9 cellular contexts compared by ENCODE assay signal in the genomic region with DNA sequence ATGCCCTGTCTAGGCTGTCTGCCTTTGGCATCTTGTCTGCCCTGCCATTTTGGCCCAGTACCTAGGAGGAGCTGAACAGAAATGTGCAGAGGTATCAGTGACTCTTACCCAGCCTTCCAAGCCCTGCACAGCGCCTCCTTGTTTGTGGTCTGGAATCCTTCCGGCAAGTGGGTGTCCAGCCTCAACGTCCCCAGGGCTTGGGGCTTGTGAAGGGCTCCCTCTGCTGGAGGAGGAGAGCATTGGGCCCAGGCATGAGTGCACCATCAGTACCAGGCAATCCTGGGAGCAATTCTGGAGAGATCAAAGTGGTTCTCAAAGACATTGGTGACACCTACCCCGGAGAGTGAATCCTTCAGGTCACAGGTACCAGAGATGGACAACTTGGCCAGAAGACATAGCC. TPM values are rescaled to one million over a fixed set of nuclear protein-coding genes. Genes with fewer than 3 reads are reported as not detected.
DNase-seq lines count a peak whose midpoint lies in the region; ATAC-seq and TF ChIP-seq lines count a peak whose summit lies in the region.
"Had no signal": no experiment of that assay in that cellular context is flagged by ENCODE, and none has a peak within 500 bp of the region (broad histone marks: within the 10 kb centered on the region; RNA-seq: fewer than 3 reads in every experiment).

No MANE protein-coding gene starts in this region.

- 67 to 96% (median 74%) methylated on average over 3 to 4 of the region's 4 CpGs for WGBS in adrenal gland, 4 donors

- peaks cover 0 to 8% of the 10 kb centered on the region in 2 donors for H3K4me1 ChIP-seq in adrenal gland (replicated peaks in 1 of 2)

- H3K9me3 Mint-ChIP-seq in natural killer cell treated with Interleukin-12 subunit alpha and Interleukin-12 subunit beta and Interleukin-15 and Interleukin-18, amount 100 ng/mL, for 72 hours: no peaks in the 10 kb centered on the region
- no peaks in the 10 kb centered on the region for H3K9me3 Mint-ChIP-seq in T-helper 2 cell treated with Interferon-gamma antibody and Interleukin-4, amounts not matched to agents 5 μg/mL and 100 μg/mL, for 36 hours

- H3K27me3 ChIP-seq in adrenal gland: no peaks in the 10 kb centered on the region

- no peaks in the 10 kb centered on the region for H3K9me3 ChIP-seq in adrenal gland (replicated peaks in 1 of 3)

- peak; percentile 82 for DNase-seq in GM10266 (ENCODE audit: extremely low spot score)
- peak; percentile 37 for DNase-seq in KBM-7
- peak in 5 of 7 donors; percentile 44 to 69 (median 52) for DNase-seq in adrenal gland
- no peak for DNase-seq in natural killer cell treated with Interleukin-12 subunit alpha and Interleukin-12 subunit beta and Interleukin-15 and Interleukin-18, amount 100 ng/mL, for 72 hours (ENCODE audit: low spot score)
- DNase-seq in T-helper 2 cell treated with Interferon-gamma antibody and Interleukin-4, amounts not matched to agents 5 μg/mL and 100 μg/mL, for 36 hours (ENCODE audit: low spot score): no peak
- no peak for DNase-seq in NCI-H774 (lab: John Stamatoyannopoulos, UW)

- peak; percentile 48 to 58 for ATAC-seq in natural killer cell treated with Interleukin-12 subunit alpha and Interleukin-12 subunit beta and Interleukin-15 and Interleukin-18, amount 100 ng/mL, for 72 hours
- no peak for ATAC-seq in GM18517 (IDR thresholded peaks at IDR 0.05; ENCODE audit: unreplicated experiment)
- no peak for ATAC-seq in HG03460 (IDR thresholded peaks at IDR 0.05; ENCODE audit: unreplicated experiment)

- no peak overlapping the region for H3K27ac Mint-ChIP-seq in natural killer cell treated with Interleukin-12 subunit alpha and Interleukin-12 subunit beta and Interleukin-15 and Interleukin-18, amount 100 ng/mL, for 72 hours
- H3K27ac Mint-ChIP-seq in T-helper 2 cell treated with Interferon-gamma antibody and Interleukin-4, amounts not matched to agents 5 μg/mL and 100 μg/mL, for 36 hours: no peak overlapping the region

- no peak for TF ChIP-seq POLR2A in adrenal gland (IDR thresholded peaks at IDR 0.05)

- intact Hi-C loops in adrenal gland (cut with DNase I): loop anchor here (5.0 to 10.0 kb wide), 3 partner anchors 76 to 311 kb away; no protein-coding TSS in a partner anchor

- H3K4me3 Mint-ChIP-seq in natural killer cell treated with Interleukin-12 subunit alpha and Interleukin-12 subunit beta and Interleukin-15 and Interleukin-18, amount 100 ng/mL, for 72 hours: no peak overlapping the region
- no peak overlapping the region for H3K4me3 Mint-ChIP-seq in T-helper 2 cell treated with Interferon-gamma antibody and Interleukin-4, amounts not matched to agents 5 μg/mL and 100 μg/mL, for 36 hours

- no peak overlapping the region for H3K27ac ChIP-seq in adrenal gland

- H3K36me3 Mint-ChIP-seq in natural killer cell treated with Interleukin-12 subunit alpha and Interleukin-12 subunit beta and Interleukin-15 and Interleukin-18, amount 100 ng/mL, for 72 hours: no peaks in the 10 kb centered on the region
- H3K36me3 Mint-ChIP-seq in T-helper 2 cell treated with Interferon-gamma antibody and Interleukin-4, amounts not matched to agents 5 μg/mL and 100 μg/mL, for 36 hours (ENCODE audit: low read depth): no peaks in the 10 kb centered on the region

- H3K27me3 Mint-ChIP-seq in natural killer cell treated with Interleukin-12 subunit alpha and Interleukin-12 subunit beta and Interleukin-15 and Interleukin-18, amount 100 ng/mL, for 72 hours: peaks cover 10 to 20% of the 10 kb centered on the region in 2 donors
- peaks cover 3% of the 10 kb centered on the region for H3K27me3 Mint-ChIP-seq in T-helper 2 cell treated with Interferon-gamma antibody and Interleukin-4, amounts not matched to agents 5 μg/mL and 100 μg/mL, for 36 hours (ENCODE audit: low read depth)

- no peak overlapping the region for H3K4me3 ChIP-seq in adrenal gland

- no peaks in the 10 kb centered on the region for H3K4me1 Mint-ChIP-seq in natural killer cell treated with Interleukin-12 subunit alpha and Interleukin-12 subunit beta and Interleukin-15 and Interleukin-18, amount 100 ng/mL, for 72 hours (ENCODE audit: low read depth in 2 of 2)
- H3K4me1 Mint-ChIP-seq in T-helper 2 cell treated with Interferon-gamma antibody and Interleukin-4, amounts not matched to agents 5 μg/mL and 100 μg/mL, for 36 hours (ENCODE audit: low read depth): no peaks in the 10 kb centered on the region

- in situ Hi-C loops in KBM-7 (cut with MboI; ENCODE audit: low pct_unique_long_range_greater_than_20kb, low sequenced_read_pairs): no loop called here

- no peaks in the 10 kb centered on the region for H3K36me3 ChIP-seq in adrenal gland (replicated peaks in 1 of 2)

- peak; percentile 74 for TF ChIP-seq CTCF in GM10266 (IDR thresholded peaks at IDR 0.05; ENCODE audit: control insufficient read depth, insufficient read depth, low read depth, missing control alignments)
- peak; percentile 35 to 81 (median 65) for TF ChIP-seq CTCF in adrenal gland (IDR thresholded peaks at IDR 0.05)

RNA-seq across cellular contexts. Expression of a gene that starts 2.4 kb away (rescaled TPM):
- total RNA-seq in adrenal gland: not detected
- under 1 TPM in 1 of 3 donors, not detected in 2; 0.13 TPM for polyA plus RNA-seq in adrenal gland
- total RNA-seq in natural killer cell treated with Interleukin-12 subunit alpha and Interleukin-12 subunit beta and Interleukin-15 and Interleukin-18, amount 100 ng/mL, for 72 hours: not detected
- total RNA-seq: urinary bladder had no signal
- polyA plus RNA-seq: urinary bladder had no signal

RNA-seq across cellular contexts. Expression of a gene that starts 30.1 kb away (rescaled TPM):
- under 1 TPM in 1 of 8 donors, not detected in 7; 0.22 TPM for total RNA-seq in adrenal gland
- polyA plus RNA-seq in adrenal gland: not detected
- total RNA-seq in natural killer cell treated with Interleukin-12 subunit alpha and Interleukin-12 subunit beta and Interleukin-15 and Interleukin-18, amount 100 ng/mL, for 72 hours: under 1 TPM in 1 of 2 donors, not detected in 1; 0.61 TPM

Comparison
In these comparisons a context has a peak if more than half of its experiments do, and no peak if none do; other contexts are left out.
1. DNase-seq: peak in GM10266 (single experiment), KBM-7 (single experiment) and adrenal gland (5 of 7); none in natural killer cell treated with Interleukin-12 subunit alpha and Interleukin-12 subunit beta and Interleukin-15 and Interleukin-18, amount 100 ng/mL, for 72 hours (single experiment), T-helper 2 cell treated with Interferon-gamma antibody and Interleukin-4, amounts not matched to agents 5 μg/mL and 100 μg/mL, for 36 hours (single experiment) and NCI-H774 (single experiment).
2. ATAC-seq: peak in natural killer cell treated with Interleukin-12 subunit alpha and Interleukin-12 subunit beta and Interleukin-15 and Interleukin-18, amount 100 ng/mL, for 72 hours (2 of 2); none in GM18517 (single experiment) and HG03460 (single experiment).